Comparison of ENCODE assay signal across 8 cellular contexts in genomic region chr19:13098291-13099072, GRCh38. TPM values are rescaled to one million over a fixed set of nuclear protein-coding genes. Genes with fewer than 3 reads are reported as not detected.
A peak's percentile ranks its signal among the peaks of the same experiment; 100 is the strongest.
DNase-seq lines count a peak whose midpoint lies in the region; ATAC-seq and TF ChIP-seq lines count a peak whose summit lies in the region.

No MANE protein-coding gene starts in this region.

- H3K36me3 Mint-ChIP-seq in Calu3 (ENCODE audit: insufficient read depth, unreplicated experiment) (peaks cover 24% of the 10 kb centered on the region), memory B cell (peaks cover 12% of the 10 kb centered on the region)
- peaks cover 16% of the 10 kb centered on the region for H3K36me3 Mint-ChIP-seq in central memory CD8-positive, alpha-beta T cell (ENCODE audit: insufficient read depth)

- no peak overlapping the region for H3K27ac Mint-ChIP-seq in Calu3 (ENCODE audit: unreplicated experiment)
- H3K27ac Mint-ChIP-seq in central memory CD8-positive, alpha-beta T cell (ENCODE audit: low read depth): no peak overlapping the region
- peak overlapping the region; percentile 92 for H3K27ac Mint-ChIP-seq in memory B cell

- no peak for TF ChIP-seq CTCF in Calu3 (IDR thresholded peaks at IDR 0.05; ENCODE audit: unreplicated experiment)

- H3K9me3 Mint-ChIP-seq in Calu3 (ENCODE audit: low read depth, unreplicated experiment) (no peaks in the 10 kb centered on the region), memory B cell (no peaks in the 10 kb centered on the region)
- H3K9me3 Mint-ChIP-seq in central memory CD8-positive, alpha-beta T cell: no peaks in the 10 kb centered on the region

- peak overlapping the region; percentile 61 for H3K4me3 Mint-ChIP-seq in Calu3 (ENCODE audit: low read depth, unreplicated experiment)
- peak overlapping the region; percentile 77 for H3K4me3 Mint-ChIP-seq in central memory CD8-positive, alpha-beta T cell
- H3K4me3 Mint-ChIP-seq in memory B cell: peak overlapping the region; percentile 92

- no TSS peak for BruUV-seq in Calu3 (replicated peaks; lab: Mats Ljungman, UMichigan)

- DNase-seq in Calu3 (peak; percentile 49), NOMO-1 treated with DMSO at 0.1 percent for 48 hours (lab: John Stamatoyannopoulos, UW; ENCODE audit: unreplicated experiment) (peak; percentile 75), memory B cell (ENCODE audit: low spot score in 2 of 2) (peak in 1 of 2 donors; percentile 59), Ammon's horn (ENCODE audit: low spot score) (no peak), T1000 (lab: John Stamatoyannopoulos, UW) (no peak), NCI-H1105 treated with DMSO at 0.1 percent for 48 hours (lab: John Stamatoyannopoulos, UW) (no peak)
- no peak for DNase-seq in central memory CD8-positive, alpha-beta T cell (ENCODE audit: low spot score in 2 of 2)

- H3K27me3 Mint-ChIP-seq in Calu3 (ENCODE audit: unreplicated experiment): no peaks in the 10 kb centered on the region
- peaks cover 24% of the 10 kb centered on the region for H3K27me3 Mint-ChIP-seq in central memory CD8-positive, alpha-beta T cell
- H3K27me3 Mint-ChIP-seq in memory B cell: no peaks in the 10 kb centered on the region

- intact Hi-C loops in Calu3 (cut with micrococcal nuclease; ENCODE audit: unreplicated experiment): no loop called here

- no peak for ATAC-seq in central memory CD8-positive, alpha-beta T cell (replicated peaks; ENCODE audit: extremely low read depth, poor library complexity, severe bottlenecking)
- peak; percentile 7 for ATAC-seq in memory B cell (ENCODE audit: low read depth)
- no peak for ATAC-seq in GM19455 (IDR thresholded peaks at IDR 0.05; ENCODE audit: unreplicated experiment)

- no peaks in the 10 kb centered on the region for H3K4me1 Mint-ChIP-seq in Calu3 (ENCODE audit: low read depth, unreplicated experiment)
- H3K4me1 Mint-ChIP-seq in central memory CD8-positive, alpha-beta T cell: peaks cover 45% of the 10 kb centered on the region
- peaks cover 35% of the 10 kb centered on the region for H3K4me1 Mint-ChIP-seq in memory B cell

- CTCF ChIA-PET in Calu3 (lab: Charles Lee): no interaction called here

RNA-seq across cellular contexts. Expression of gene LYL1, which starts 4.2 kb away (rescaled TPM):
- 0.32 TPM in 1 of 2 replicates, not detected in the other for total RNA-seq in Calu3 (2022)

RNA-seq across cellular contexts. Expression of gene TRMT1, which starts 18.1 kb away (rescaled TPM):
- total RNA-seq in Calu3 (2022): 36.5 and 40.2 TPM in 2 replicates

RNA-seq across cellular contexts. Expression of gene NACC1, which starts 19.6 kb away (rescaled TPM):
- 80.9 and 83.1 TPM in 2 replicates for total RNA-seq in Calu3 (2022)

RNA-seq across cellular contexts. Expression of gene STX10, which starts 51.7 kb away (rescaled TPM):
- total RNA-seq in Calu3 (2022): 52.3 and 52.7 TPM in 2 replicates

RNA-seq across cellular contexts. Expression of gene IER2, which starts 51.7 kb away (rescaled TPM):
- total RNA-seq in Calu3 (2022): 96.3 and 108 TPM in 2 replicates

Comparison
In these comparisons a context has a peak if more than half of its experiments do, and no peak if none do; other contexts are left out.
1. DNase-seq: peak in Calu3 (single experiment) and NOMO-1 treated with DMSO at 0.1 percent for 48 hours (single experiment); none in central memory CD8-positive, alpha-beta T cell (0 of 2), Ammon's horn (single experiment), T1000 (single experiment) and NCI-H1105 treated with DMSO at 0.1 percent for 48 hours (single experiment).
2. Peak in every context shown above with its lines, with median percentiles within 50 percentile points of each other: H3K4me3 Mint-ChIP-seq.